ENCODE assay signal across 24 cellular contexts in genomic region chr4:18556402-18556801, GRCh38.
DNase-seq lines count a peak whose midpoint lies in the region; ATAC-seq and TF ChIP-seq lines count a peak whose summit lies in the region.
"Had no signal": no experiment of that assay in that cellular context is flagged by ENCODE, and none has a peak within 500 bp of the region (broad histone marks: within the 10 kb centered on the region; RNA-seq: fewer than 3 reads in every experiment).

No MANE protein-coding gene starts in this region.

- H3K4me1 ChIP-seq in GM23338 (ENCODE audit: insufficient read depth) (peaks cover 12% of the 10 kb centered on the region), neural progenitor cell (peaks cover 21% of the 10 kb centered on the region)
- H3K4me1 ChIP-seq: A549; BLaER1 treated with 17β-estradiol and CSF1 and Interleukin-3, amounts not matched to agents 10 nM and 100 nM had no signal

- H3K4me1 Mint-ChIP-seq in GM23338, result peaks cover 16% of the 10 kb centered on the region
- H3K4me1 Mint-ChIP-seq in neural progenitor cell, result peaks cover 20% of the 10 kb centered on the region
- H3K4me1 Mint-ChIP-seq: B cell; CD4-positive, alpha-beta memory T cell; CD4-positive, CD25-positive, alpha-beta regulatory T cell; CD8-positive, alpha-beta memory T cell had no signal

- peaks cover 13% of the 10 kb centered on the region; the same call in 2 of the 3 replicates for H3K9me3 Mint-ChIP-seq in GM23338
- H3K9me3 Mint-ChIP-seq in neural progenitor cell, result peaks cover 12% of the 10 kb centered on the region

- H3K36me3 ChIP-seq in GM23338 (ENCODE audit: insufficient read depth) (no peaks in the 10 kb centered on the region), neural progenitor cell (no peaks in the 10 kb centered on the region)
- H3K36me3 ChIP-seq: BLaER1 treated with 17β-estradiol and CSF1 and Interleukin-3, amounts not matched to agents 10 nM and 100 nM had no signal

- H3K27me3 Mint-ChIP-seq in GM23338 (ENCODE audit: insufficient read depth, low read depth, poor library complexity) (no peaks in the 10 kb centered on the region), neural progenitor cell (ENCODE audit: insufficient read depth, low read depth) (peaks cover 7% of the 10 kb centered on the region)
- H3K27me3 Mint-ChIP-seq: CD4-positive, CD25-positive, alpha-beta regulatory T cell had no signal

- H2AFZ ChIP-seq in GM23338 (peak overlapping the region; percentile 43; the same call in 1 of the 2 replicates), neural progenitor cell (replicated peaks) (no peak overlapping the region)

- no peaks in the 10 kb centered on the region for H3K27me3 ChIP-seq in GM23338 (ENCODE audit: insufficient read depth)
- H3K27me3 ChIP-seq in neural progenitor cell, result no peaks in the 10 kb centered on the region
- H3K27me3 ChIP-seq: BLaER1 treated with 17β-estradiol and CSF1 and Interleukin-3, amounts not matched to agents 10 nM and 100 nM had no signal

- no peak overlapping the region for H3K4me3 Mint-ChIP-seq in GM23338
- H3K4me3 Mint-ChIP-seq in neural progenitor cell, result peak overlapping the region; percentile 5
- H3K4me3 Mint-ChIP-seq: B cell; CD4-positive, alpha-beta memory T cell; CD4-positive, CD25-positive, alpha-beta regulatory T cell; CD8-positive, alpha-beta memory T cell had no signal

- no peak overlapping the region for H3K4me3 ChIP-seq in GM23338
- no peak overlapping the region for H3K4me3 ChIP-seq in neural progenitor cell
- H3K4me3 ChIP-seq: A549; BLaER1 treated with 17β-estradiol and CSF1 and Interleukin-3, amounts not matched to agents 10 nM and 100 nM; GM12878 had no signal

- no peak overlapping the region for H3K4me2 ChIP-seq in GM23338
- peak overlapping the region; percentile 50 for H3K4me2 ChIP-seq in neural progenitor cell
- H3K4me2 ChIP-seq: A549; BLaER1 treated with 17β-estradiol and CSF1 and Interleukin-3, amounts not matched to agents 10 nM and 100 nM had no signal

- H3K27ac Mint-ChIP-seq in GM23338 (no peak overlapping the region), neural progenitor cell (no peak overlapping the region)
- H3K27ac Mint-ChIP-seq: B cell; CD4-positive, alpha-beta memory T cell; CD4-positive, CD25-positive, alpha-beta regulatory T cell had no signal

- H3F3A ChIP-seq in GM23338 (replicated peaks; ENCODE audit: low read depth) (no peaks in the 10 kb centered on the region), neural progenitor cell (ENCODE audit: low read depth) (no peaks in the 10 kb centered on the region)

- H3K9me2 ChIP-seq in GM23338 (ENCODE audit: insufficient read depth), result 0 out of 2 replicates have a peak, but pooled peaks cover 4% of the 10 kb centered on the region

- peaks cover 3% of the 10 kb centered on the region; the same call in 1 of the 3 replicates for H3K36me3 Mint-ChIP-seq in GM23338 (ENCODE audit: low read depth)
- no peaks in the 10 kb centered on the region for H3K36me3 Mint-ChIP-seq in neural progenitor cell
- H3K36me3 Mint-ChIP-seq: CD4-positive, alpha-beta memory T cell; CD4-positive, CD25-positive, alpha-beta regulatory T cell; CD8-positive, alpha-beta memory T cell had no signal

- no peak overlapping the region for H3K9ac ChIP-seq in neural progenitor cell
- H3K9ac ChIP-seq: BLaER1 treated with 17β-estradiol and CSF1 and Interleukin-3, amounts not matched to agents 10 nM and 100 nM had no signal

- ATAC-seq in GM23338, result no peak
- ATAC-seq: A549, GM12878 had no signal

- TF ChIP-seq CTCF in GM23338 (conservative IDR thresholded peaks at IDR 0.05; ENCODE audit: low read depth in 2 of 2) (no peak), neural progenitor cell (IDR thresholded peaks at IDR 0.05) (no peak)

- DNase-seq in GM23338 (ENCODE audit: low spot score) (no peak), ecto neural progenitor cell (ENCODE audit: low spot score) (peak; percentile 47), neural progenitor cell (ENCODE audit: low spot score) (peak; percentile 57), DMS 273 (lab: John Stamatoyannopoulos, UW; ENCODE audit: unreplicated experiment) (no peak)
- DNase-seq in activated T-cell treated with anti-CD3 and anti-CD28 coated beads, Interleukin-2, amount 50 U/mL, for 1 hour, result no peak
- DNase-seq: AML-193; Calu3; CD4-positive, alpha-beta memory T cell; CD4-positive, CD25-positive, alpha-beta regulatory T cell; CD8-positive, alpha-beta memory T cell; COR-L47; DMS 273 treated with DMSO at 0.1 percent for 48 hours; DMS153; DMS53; DMS79; DND-41; EL; GDM1 had no signal

- H4K20me1 ChIP-seq in GM23338 (replicated peaks; ENCODE audit: insufficient read depth) (no peaks in the 10 kb centered on the region), neural progenitor cell (ENCODE audit: low read depth) (no peaks in the 10 kb centered on the region)
- H4K20me1 ChIP-seq: BLaER1 treated with 17β-estradiol and CSF1 and Interleukin-3, amounts not matched to agents 10 nM and 100 nM had no signal

- no peak overlapping the region for H3K27ac ChIP-seq in GM23338 (ENCODE audit: low read depth)
- H3K27ac ChIP-seq in neural progenitor cell, result no peak overlapping the region
- H3K27ac ChIP-seq: 22Rv1; A549; BLaER1 treated with 17β-estradiol and CSF1 and Interleukin-3, amounts not matched to agents 10 nM and 100 nM; C4-2B had no signal

- no peaks in the 10 kb centered on the region for H3K9me3 ChIP-seq in neural progenitor cell (ENCODE audit: low read depth)
- H3K9me3 ChIP-seq: A549; BLaER1 treated with 17β-estradiol and CSF1 and Interleukin-3, amounts not matched to agents 10 nM and 100 nM had no signal

- H3K79me2 ChIP-seq in GM23338 (replicated peaks; ENCODE audit: insufficient read depth) (no peaks in the 10 kb centered on the region), neural progenitor cell (ENCODE audit: low read depth) (no peaks in the 10 kb centered on the region)

TF ChIP-seq in GM23338, 12 proteins besides CTCF, POLR2A, EP300 and RAD21:
- no peak for TF ChIP-seq EZH2 (IDR thresholded peaks at IDR 0.05; ENCODE audit: low read depth, unreplicated experiment)
- no peak for TF ChIP-seq NANOG (IDR thresholded peaks at IDR 0.05; ENCODE audit: borderline replicate concordance)
- TF ChIP-seq STAT1 (IDR thresholded peaks at IDR 0.05; ENCODE audit: unreplicated experiment), result no peak

Comparison
In these comparisons a context has a peak if more than half of its experiments do, and no peak if none do; other contexts are left out.
1. DNase-seq: peak in ecto neural progenitor cell (single experiment) and neural progenitor cell (single experiment); none in GM23338 (single experiment), DMS 273 (single experiment) and activated T-cell treated with anti-CD3 and anti-CD28 coated beads, Interleukin-2, amount 50 U/mL, for 1 hour (single experiment).